In the genomic region with DNA sequence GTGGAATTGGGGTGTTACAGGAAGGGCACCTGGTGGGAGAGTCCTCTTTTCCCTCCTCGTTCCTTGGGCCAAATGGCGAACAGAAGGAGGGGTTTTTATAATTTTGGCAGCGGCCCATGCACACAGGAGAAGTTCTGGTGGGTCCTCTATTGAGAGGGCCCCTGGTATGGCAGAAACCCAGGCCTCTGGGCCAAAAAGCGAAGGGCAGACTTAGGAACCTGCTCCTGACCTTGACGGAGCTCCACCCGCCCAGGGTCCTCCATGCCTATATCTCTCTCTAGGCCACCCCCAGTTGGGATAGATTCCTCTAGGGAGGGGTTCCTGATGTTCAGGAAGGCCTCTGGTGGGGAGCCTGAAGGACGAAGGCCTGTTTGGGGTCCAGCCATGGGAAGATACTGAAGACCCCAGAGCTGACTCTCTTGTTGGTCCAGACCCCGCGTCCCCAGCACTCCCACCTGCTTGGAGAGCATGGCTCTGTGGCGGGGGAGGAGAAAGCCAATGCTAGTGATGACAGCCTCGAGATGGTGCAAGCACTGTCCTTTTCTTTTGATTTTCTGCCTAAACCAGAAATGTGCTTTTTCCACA, we compare ENCODE assay signal across 23 cellular contexts.
DNase-seq lines count a peak whose midpoint lies in the region; ATAC-seq and TF ChIP-seq lines count a peak whose summit lies in the region.
"Had no signal": no experiment of that assay in that cellular context is flagged by ENCODE, and none has a peak within 500 bp of the region (broad histone marks: within the 10 kb centered on the region; RNA-seq: fewer than 3 reads in every experiment).

No MANE protein-coding gene starts in this region.

- TF ChIP-seq CTCF in right atrium auricular region (IDR thresholded peaks at IDR 0.05) (no peak), WERI-Rb-1 (IDR thresholded peaks at IDR 0.05; ENCODE audit: low read depth, low read length) (no peak)

- H3K27ac ChIP-seq in right atrium auricular region (no peak overlapping the region), WERI-Rb-1 (peak overlapping the region; percentile 66), substantia nigra (ENCODE audit: low read depth, low read length, poor library complexity, severe bottlenecking) (peak overlapping the region; percentile 76)
- H3K27ac ChIP-seq: C4-2B, KMS-11 had no signal

- H3K36me3 ChIP-seq in right atrium auricular region (no peaks in the 10 kb centered on the region), WERI-Rb-1 (peaks cover 3% of the 10 kb centered on the region; the same call in 1 of the 2 replicates)

- intact Hi-C loops in Right ventricle myocardium superior (cut with DNase I) = no loop called here

- H3K4me3 ChIP-seq in right atrium auricular region (no peak overlapping the region), WERI-Rb-1 (ENCODE audit: low read depth, low read length) (no peak overlapping the region)

- no peaks in the 10 kb centered on the region for H3K9me3 ChIP-seq in right atrium auricular region
- H3K9me3 ChIP-seq in WERI-Rb-1 (ENCODE audit: severe bottlenecking) = no peaks in the 10 kb centered on the region

- ATAC-seq in Right ventricle myocardium superior (ENCODE audit: poor library complexity) (no peak), GM19035 (IDR thresholded peaks at IDR 0.05; ENCODE audit: unreplicated experiment) (no peak)
- ATAC-seq: Right ventricle myocardium inferior had no signal

- H3K27me3 ChIP-seq in right atrium auricular region (no peaks in the 10 kb centered on the region), WERI-Rb-1 (ENCODE audit: insufficient read depth, low read depth, severe bottlenecking) (no peaks in the 10 kb centered on the region)

- DNase-seq in Right ventricle myocardium superior (peak; percentile 16), right atrium auricular region (ENCODE audit: low spot score) (no peak), WERI-Rb-1 (no peak), islet precursor cell (peak; percentile 38), substantia nigra (lab: John Stamatoyannopoulos, UW) (no peak), NCI-H128 (lab: John Stamatoyannopoulos, UW; ENCODE audit: unreplicated experiment) (no peak), activated gamma-delta T cell (lab: John Stamatoyannopoulos, UW) (no peak)
- DNase-seq: 8988T; Calu3; CD8-positive, alpha-beta memory T cell; DMS53; GDM1; GOT3; IMR-90; NCI-H1105; NCI-H2029 treated with DMSO at 0.1 percent for 48 hours; NCI-H226; NCI-H774; NK-92 treated with Interleukin-12 subunit alpha and Interleukin-12 subunit beta, amount 100 ng/mL, for 24 hours had no signal

- H3K4me1 ChIP-seq in right atrium auricular region = no peaks in the 10 kb centered on the region

Comparison
In these comparisons a context has a peak if more than half of its experiments do, and no peak if none do; other contexts are left out.
1. DNase-seq: peak in Right ventricle myocardium superior (single experiment) and islet precursor cell (single experiment); none in right atrium auricular region (single experiment), WERI-Rb-1 (single experiment), substantia nigra (0 of 49), NCI-H128 (single experiment) and activated gamma-delta T cell (single experiment).
2. H3K27ac ChIP-seq: peak in WERI-Rb-1 (single experiment) and substantia nigra (single experiment); none in right atrium auricular region (0 of 2).